ENCODE assay signal across 25 cellular contexts in genomic region chr6:1586861-1587450, GRCh38. TPM values are rescaled to one million over a fixed set of nuclear protein-coding genes. Genes with fewer than 3 reads are reported as not detected.
DNase-seq lines count a peak whose midpoint lies in the region; ATAC-seq, FAIRE-seq and TF ChIP-seq lines count a peak whose summit lies in the region.
"Had no signal": no experiment of that assay in that cellular context is flagged by ENCODE, and none has a peak within 500 bp of the region (broad histone marks: within the 10 kb centered on the region; RNA-seq: fewer than 3 reads in every experiment).

No MANE protein-coding gene starts in this region.

- no peak for TF ChIP-seq RAD21 in K562 (CRISPR knock-in tag; conservative IDR thresholded peaks at IDR 0.05 in 1 of 2, IDR thresholded peaks at IDR 0.05 in 1 of 2)

- no peaks in the 10 kb centered on the region for H3K9me3 ChIP-seq in K562 (replicated peaks; ENCODE audit: control insufficient read depth, insufficient read depth, low read depth, low read length)
- H3K9me3 ChIP-seq: A549, SJSA1 had no signal

- TF ChIP-seq CTCF in K562 (IDR thresholded peaks at IDR 0.05 in 2 of 3, conservative IDR thresholded peaks at IDR 0.05 in 1 of 3; ENCODE audit: insufficient read depth in 2 of 3, low read depth in 1 of 3, low read length in 3 of 3) = no peak

- no peak for TF ChIP-seq POLR2A in K562 (conservative IDR thresholded peaks at IDR 0.05)

- H3K79me2 ChIP-seq in K562 (ENCODE audit: control insufficient read depth, insufficient read depth, low read length) = no peaks in the 10 kb centered on the region

- H3K4me1 ChIP-seq in K562 (replicated peaks in 1 of 2; ENCODE audit: control insufficient read depth in 2 of 2, insufficient read depth in 2 of 2, low read length in 2 of 2) = no peaks in the 10 kb centered on the region
- H3K4me1 ChIP-seq: A549, SJSA1 had no signal

- no peak for DNase-seq in HTR-8/SVneo (ENCODE audit: insufficient read length, low spot score)
- DNase-seq in NCI-H526 (lab: John Stamatoyannopoulos, UW) = peak; percentile 18 to 72
- DNase-seq in K562 (ENCODE audit: extremely low read depth in 1 of 4, low spot score in 3 of 4) = no peak
- DNase-seq in posterior vena cava (ENCODE audit: low spot score) = peak; percentile 62
- no peak for DNase-seq in NCI-H510A (lab: John Stamatoyannopoulos, UW)
- DNase-seq in Right ventricle myocardium superior = no peak
- no peak for DNase-seq in glomerular visceral epithelial cell (ENCODE audit: extremely low spot score)
- DNase-seq: C1 segment of cervical spinal cord; CD4-positive, alpha-beta memory T cell; COR-L47; NCI-H1048; NCI-H1417 treated with DMSO at 0.1 percent for 48 hours; NCI-H187; NCI-H2081 treated with DMSO at 0.1 percent for 48 hours; NCI-H2171 treated with DMSO at 0.1 percent for 48 hours; NCI-H345; NCI-H524; NCI-H82; NK-92 treated with Interleukin-12 subunit alpha and Interleukin-12 subunit beta, amount 100 ng/mL, for 24 hours; PC-3 had no signal

- FAIRE-seq in HTR-8/SVneo (lab: Jason Lieb, UNC) (peak; percentile 71), K562 (lab: Jason Lieb, UNC) (peak; percentile 29)
- FAIRE-seq: A549, G401.6 had no signal

- H3K4me3 ChIP-seq in K562 = no peak overlapping the region
- H3K4me3 ChIP-seq: A549, SJSA1 had no signal

- H3K36me3 ChIP-seq in K562 (ENCODE audit: control insufficient read depth, insufficient read depth, low read length) = no peaks in the 10 kb centered on the region
- H3K36me3 ChIP-seq: SJSA1 had no signal

- H3K27me3 ChIP-seq in K562 (ENCODE audit: control insufficient read depth in 2 of 2, insufficient read depth in 2 of 2, low read length in 2 of 2) = peaks cover 34 to 61% of the 10 kb centered on the region in 2 experiments
- H3K27me3 ChIP-seq: SJSA1 had no signal

- no peaks in the 10 kb centered on the region for H3K9me1 ChIP-seq in K562 (ENCODE audit: control insufficient read depth, insufficient read depth, low read length)

- POLR2A ChIA-PET in K562 (lab: Yijun Ruan, JAX) = interaction anchor here (0.6 kb wide), 1 partner anchor 13 kb away, joined by 3 read pairs; no protein-coding TSS in a partner anchor

- 0% methylated on average over 5 of the region's 5 CpGs for WGBS in K562 (ENCODE audit: insufficient coverage, low coverage, missing lambda C conversion rate)

- H3K27ac ChIP-seq in K562 (ENCODE audit: extremely low read depth, low read depth, low read length) = no peak overlapping the region
- H3K27ac ChIP-seq: A549, SJSA1 had no signal

- H4K20me1 ChIP-seq in K562 (replicated peaks; ENCODE audit: control insufficient read depth, insufficient read depth, low read length) = no peaks in the 10 kb centered on the region

- ATAC-seq in K562 (no peak), Right ventricle myocardium superior (ENCODE audit: poor library complexity) (no peak)
- ATAC-seq: A549, HCT116, PC-3, Right ventricle myocardium inferior had no signal

- no peak overlapping the region for H3K4me2 ChIP-seq in K562 (ENCODE audit: insufficient read depth, low read length)
- H3K4me2 ChIP-seq: A549 had no signal

- H3K9ac ChIP-seq in K562 (ENCODE audit: insufficient read depth in 1 of 2, low read depth in 2 of 2, low read length in 2 of 2) = no peak overlapping the region

- CTCF ChIA-PET in K562 (lab: Yijun Ruan, JAX; ENCODE audit: low intra/inter-chr PET ratio) = no interaction called here

- in situ Hi-C loops in K562 (cut with MboI) = no loop called here

- no peak overlapping the region for H2AFZ ChIP-seq in K562 (ENCODE audit: low read depth, low read length)

- BruUV-seq in K562 (replicated peaks; lab: Mats Ljungman, UMichigan) = no TSS peak

- TF ChIP-seq EP300 in K562 (IDR thresholded peaks at IDR 0.05; ENCODE audit: low read length) = no peak

- intact Hi-C loops in K562 (cut with micrococcal nuclease) (no loop called here), posterior vena cava (cut with DNase I) (no loop called here), Right ventricle myocardium superior (cut with DNase I) (no loop called here)

TF ChIP-seq in K562, 482 proteins besides CTCF, POLR2A, EP300 and RAD21 (continues in another document):
- no peak for TF ChIP-seq RUNX1 (IDR thresholded peaks at IDR 0.05; ENCODE audit: low read depth)
- peak; percentile 21 for TF ChIP-seq ARHGAP35 (IDR thresholded peaks at IDR 0.05; ENCODE audit: partially characterized antibody)
- TF ChIP-seq POLR2H (tag; IDR thresholded peaks at IDR 0.05; ENCODE audit: low read depth) = no peak
- TF ChIP-seq ATF7 (IDR thresholded peaks at IDR 0.05) = no peak
- TF ChIP-seq ETS2 (tag; IDR thresholded peaks at IDR 0.05; ENCODE audit: borderline replicate concordance, poor library complexity, severe bottlenecking) = no peak
- no peak for TF ChIP-seq ZNF3 (CRISPR knock-in tag; IDR thresholded peaks at IDR 0.05)
- TF ChIP-seq THRB (CRISPR knock-in tag; conservative IDR thresholded peaks at IDR 0.05) = 0 out of 2 replicates have a peak, but pooled peaks have one; percentile 16
- no peak for TF ChIP-seq HMG20B (CRISPR knock-in tag; IDR thresholded peaks at IDR 0.05)
- no peak for TF ChIP-seq BCLAF1 (IDR thresholded peaks at IDR 0.05; ENCODE audit: borderline replicate concordance in 1 of 2, control insufficient read depth in 1 of 2, low read depth in 2 of 2, low read length in 1 of 2)
- no peak for TF ChIP-seq ZNF274 (IDR thresholded peaks at IDR 0.05; ENCODE audit: borderline replicate concordance, low read depth, low read length)
- TF ChIP-seq LEF1 (IDR thresholded peaks at IDR 0.05) = no peak
- no peak for TF ChIP-seq ZNF449 (CRISPR knock-in tag; IDR thresholded peaks at IDR 0.05)
- no peak for TF ChIP-seq NR4A1 (CRISPR knock-in tag; IDR thresholded peaks at IDR 0.05)
- no peak for TF ChIP-seq NR4A1 (tag; IDR thresholded peaks at IDR 0.05)

RNA-seq across cellular contexts. Expression of gene FOXC1, which starts 22.8 kb away (rescaled TPM):
- not detected in 2 replicates for total RNA-seq in K562 (2011; cell fraction: chromatin; rRNA removed; ENCODE audit: low replicate concordance)
- total RNA-seq in K562 (2011; cell fraction: nucleolus; rRNA removed) = not detected in 2 replicates
- not detected in 2 replicates for total RNA-seq in K562 (2011; cell fraction: nucleoplasm; rRNA removed)
- total RNA-seq in K562 (2014; rRNA removed) = not detected in 2 replicates
- total RNA-seq in K562 (2014; rRNA removed; fragmentation: Illumina TruSeq; extraction: Trizol) = not detected in 2 replicates
- total RNA-seq in K562 (2015; rRNA removed; fragmentation: Illumina TruSeq; extraction: Trizol) = not detected in 2 replicates
- total RNA-seq in K562 (2021) = 0.07 TPM in 1 of 2 replicates, not detected in the other
- polyA plus RNA-seq in K562 (2011; rRNA removed) = not detected in 2 replicates
- not detected in 2 replicates for polyA plus RNA-seq in K562 (2011; cell fraction: cytosol; rRNA removed)
- polyA plus RNA-seq in K562 (2011; cell fraction: nucleus; rRNA removed) = not detected in 2 replicates
- not detected in 2 replicates for polyA plus RNA-seq in K562 (2012)
- not detected in 2 replicates for polyA plus RNA-seq in K562 (2014; fragmentation: Illumina TruSeq; extraction: Trizol)
- not detected for polyA plus RNA-seq in K562 (2014; fragmentation: Nextera tagmentation; extraction: Ambion mirVana)
- polyA plus RNA-seq in K562 (2014; rRNA removed) = not detected in 2 replicates
- polyA minus RNA-seq in K562 (2011; rRNA and poly(A)+ RNA removed) = not detected in 2 replicates
- polyA minus RNA-seq in K562 (2011; cell fraction: cytosol; rRNA and poly(A)+ RNA removed) = 0.19 and 0.46 TPM in 2 replicates
- under 0.01 TPM in 1 of 2 replicates, not detected in the other for polyA minus RNA-seq in K562 (2011; cell fraction: nucleus; rRNA and poly(A)+ RNA removed)
- 10 to 100 TPM; 27.6 to 33.5 TPM for total RNA-seq in posterior vena cava
- total RNA-seq in Right ventricle myocardium superior = 3.5 TPM
- total RNA-seq: CD4-positive, alpha-beta memory T cell had no signal
- polyA plus RNA-seq: CD4-positive, alpha-beta memory T cell had no signal

Comparison
In these comparisons a context has a peak if more than half of its experiments do, and no peak if none do; other contexts are left out.
1. DNase-seq: peak in NCI-H526 (2 of 2) and posterior vena cava (single experiment); none in HTR-8/SVneo (single experiment), K562 (0 of 4), NCI-H510A (single experiment), Right ventricle myocardium superior (single experiment) and glomerular visceral epithelial cell (single experiment).